26 cellular contexts compared by ENCODE assay signal in the genomic region with DNA sequence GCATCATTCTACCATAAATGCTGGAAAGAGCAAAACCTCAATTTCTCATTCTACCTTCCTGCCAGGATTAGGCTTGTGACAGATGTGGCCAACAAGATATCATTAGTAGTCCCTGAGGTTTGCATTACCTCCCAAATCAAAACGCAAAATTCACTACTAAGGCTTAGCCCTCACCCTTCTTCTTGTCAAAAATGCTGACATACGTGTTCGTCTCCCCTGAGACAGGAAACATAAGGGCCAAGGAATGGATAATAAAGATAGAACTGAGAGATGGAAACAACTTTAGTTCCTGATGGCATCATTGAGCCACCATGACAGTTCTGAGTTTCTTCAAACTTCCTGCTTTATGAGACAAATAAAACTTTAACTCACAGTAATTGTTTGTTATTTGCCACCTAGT.
DNase-seq lines count a peak whose midpoint lies in the region; ATAC-seq, FAIRE-seq and TF ChIP-seq lines count a peak whose summit lies in the region.
"Had no signal": no experiment of that assay in that cellular context is flagged by ENCODE, and none has a peak within 500 bp of the region (broad histone marks: within the 10 kb centered on the region; RNA-seq: fewer than 3 reads in every experiment).

No MANE protein-coding gene starts in this region.

- POLR2A ChIA-PET in HepG2 (lab: Yijun Ruan, JAX) = no interaction called here

- no peaks in the 10 kb centered on the region for H3K27me3 ChIP-seq in HepG2 (ENCODE audit: control insufficient read depth in 1 of 2, insufficient read depth in 2 of 2, low read length in 2 of 2)
- no peaks in the 10 kb centered on the region for H3K27me3 ChIP-seq in right lobe of liver
- H3K27me3 ChIP-seq: BE2C; BLaER1; BLaER1 treated with 17β-estradiol and CSF1 and Interleukin-3, amounts not matched to agents 10 nM and 100 nM had no signal

- ATAC-seq in HepG2 (no peak), right lobe of liver (no peak)
- ATAC-seq: A549; CD8-positive, alpha-beta T cell had no signal

- TF ChIP-seq RAD21 in HepG2 (CRISPR knock-in tag; IDR thresholded peaks at IDR 0.05) = no peak

- H3K4me2 ChIP-seq in HepG2 (ENCODE audit: low read depth, low read length) = no peak overlapping the region
- H3K4me2 ChIP-seq: A549; BLaER1; BLaER1 treated with 17β-estradiol and CSF1 and Interleukin-3, amounts not matched to agents 10 nM and 100 nM had no signal

- CTCF ChIA-PET in HepG2 (lab: Yijun Ruan, JAX; ENCODE audit: low intra/inter-chr PET ratio, low total read pairs) = no interaction called here

- H3K27ac ChIP-seq in HepG2 (ENCODE audit: extremely low read length, insufficient read depth, low read length) (no peak overlapping the region), right lobe of liver (no peak overlapping the region)
- H3K27ac ChIP-seq: 22Rv1; A549; BLaER1; BLaER1 treated with 17β-estradiol and CSF1 and Interleukin-3, amounts not matched to agents 10 nM and 100 nM; C4-2B had no signal

- in situ Hi-C loops in HepG2 (cut with HindIII; ENCODE audit: extremely low pct_ligation_motif_present, low pct_unique_long_range_greater_than_20kb) = no loop called here

- no peaks in the 10 kb centered on the region for H3K36me3 ChIP-seq in HepG2 (replicated peaks in 1 of 2; ENCODE audit: control insufficient read depth in 1 of 2, insufficient read depth in 2 of 2, low read length in 2 of 2)
- no peaks in the 10 kb centered on the region for H3K36me3 ChIP-seq in right lobe of liver
- H3K36me3 ChIP-seq: BE2C; BLaER1; BLaER1 treated with 17β-estradiol and CSF1 and Interleukin-3, amounts not matched to agents 10 nM and 100 nM had no signal

- no peaks in the 10 kb centered on the region for H3K79me2 ChIP-seq in HepG2 (ENCODE audit: insufficient read depth, low read length)

- H2AFZ ChIP-seq in HepG2 (ENCODE audit: low read length) = no peak overlapping the region

- no peak for TF ChIP-seq CTCF in HepG2 (CRISPR knock-in tag; IDR thresholded peaks at IDR 0.05)
- TF ChIP-seq CTCF in right lobe of liver (IDR thresholded peaks at IDR 0.05) = no peak

- H3K4me3 ChIP-seq in HepG2 (replicated peaks in 1 of 3; ENCODE audit: insufficient read depth in 1 of 3, low read depth in 2 of 3, low read length in 3 of 3) (no peak overlapping the region), right lobe of liver (no peak overlapping the region)
- H3K4me3 ChIP-seq: A549; BLaER1; BLaER1 treated with 17β-estradiol and CSF1 and Interleukin-3, amounts not matched to agents 10 nM and 100 nM had no signal

- BruUV-seq in HepG2 (replicated peaks; lab: Mats Ljungman, UMichigan) = no TSS peak

- no peak for TF ChIP-seq EP300 in HepG2 (IDR thresholded peaks at IDR 0.05; ENCODE audit: low read depth in 2 of 2, low read length in 2 of 2)
- no peak for TF ChIP-seq EP300 in HepG2 (CRISPR knock-in tag; IDR thresholded peaks at IDR 0.05; ENCODE audit: borderline replicate concordance)

- peaks cover 88% of the 10 kb centered on the region for H3K9me3 ChIP-seq in HepG2 (ENCODE audit: low read length)
- no peaks in the 10 kb centered on the region for H3K9me3 ChIP-seq in right lobe of liver
- H3K9me3 ChIP-seq: A549; BE2C; BLaER1; BLaER1 treated with 17β-estradiol and CSF1 and Interleukin-3, amounts not matched to agents 10 nM and 100 nM; Caco-2 had no signal

- H3K9ac ChIP-seq in HepG2 (ENCODE audit: insufficient read depth, low read depth, low read length) = no peak overlapping the region
- H3K9ac ChIP-seq: BLaER1; BLaER1 treated with 17β-estradiol and CSF1 and Interleukin-3, amounts not matched to agents 10 nM and 100 nM had no signal

- no peak for FAIRE-seq in HepG2 (lab: Jason Lieb, UNC)
- FAIRE-seq: A549, D721Med had no signal

- H3K4me1 ChIP-seq in HepG2 (ENCODE audit: insufficient read depth, low read length) (no peaks in the 10 kb centered on the region), right lobe of liver (no peaks in the 10 kb centered on the region)
- H3K4me1 ChIP-seq: A549; BE2C; BLaER1; BLaER1 treated with 17β-estradiol and CSF1 and Interleukin-3, amounts not matched to agents 10 nM and 100 nM; Caco-2 had no signal

- H4K20me1 ChIP-seq in HepG2 (ENCODE audit: insufficient read depth, low read length) = no peaks in the 10 kb centered on the region
- H4K20me1 ChIP-seq: BLaER1; BLaER1 treated with 17β-estradiol and CSF1 and Interleukin-3, amounts not matched to agents 10 nM and 100 nM had no signal

- no peak for TF ChIP-seq POLR2A in HepG2 (IDR thresholded peaks at IDR 0.05; ENCODE audit: insufficient read depth in 1 of 2, low read depth in 2 of 2, low read length in 2 of 2)
- no peak for TF ChIP-seq POLR2A in right lobe of liver (IDR thresholded peaks at IDR 0.05)

- intact Hi-C loops in HepG2 (cut with micrococcal nuclease; ENCODE audit: unreplicated experiment) (no loop called here), right lobe of liver (cut with DNase I) (no loop called here)

- 6% methylated on average over 3 of the region's 3 CpGs for WGBS in HepG2 (ENCODE audit: low lambda C conversion rate)
- 54% methylated on average over 3 of the region's 3 CpGs for WGBS in right lobe of liver (ENCODE audit: insufficient coverage, low coverage, low lambda C conversion rate, missing lambda C conversion rate)

- DNase-seq in HepG2 (ENCODE audit: low spot score) = no peak
- DNase-seq in right lobe of liver = no peak
- DNase-seq: 8988T; ACHN; AML-193; BE2C; C1 segment of cervical spinal cord; Caco-2; Calu3; CD4-positive, alpha-beta memory T cell; CD4-positive, alpha-beta T cell; CD4-positive, CD25-positive, alpha-beta regulatory T cell; CD8-positive, alpha-beta memory T cell; CD8-positive, alpha-beta T cell; COR-L47; DMS 273 treated with DMSO at 0.1 percent for 48 hours; DMS153; DMS53; DND-41; EL had no signal

TF ChIP-seq in HepG2, 621 proteins besides CTCF, POLR2A, EP300 and RAD21:
- TF ChIP-seq ZNF263 (CRISPR knock-in tag; IDR thresholded peaks at IDR 0.05) (no peak), SP5 (CRISPR knock-in tag; IDR thresholded peaks at IDR 0.05; ENCODE audit: borderline replicate concordance, low read depth) (no peak), MAZ (IDR thresholded peaks at IDR 0.05; ENCODE audit: borderline replicate concordance, low read depth, low read length) (no peak), MAZ (CRISPR knock-in tag; IDR thresholded peaks at IDR 0.05; ENCODE audit: low read depth) (no peak), MAFK (conservative IDR thresholded peaks at IDR 0.05 in 1 of 2, IDR thresholded peaks at IDR 0.05 in 1 of 2; ENCODE audit: low read length in 2 of 2) (peak; percentile 69 to 79), ZNF234 (CRISPR knock-in tag; conservative IDR thresholded peaks at IDR 0.05) (no peak), MAFF (IDR thresholded peaks at IDR 0.05; ENCODE audit: low read depth, low read length) (peak; percentile 57), NPAS2 (CRISPR knock-in tag; IDR thresholded peaks at IDR 0.05; ENCODE audit: borderline replicate concordance) (no peak), HDAC2 (CRISPR knock-in tag; IDR thresholded peaks at IDR 0.05) (no peak), PLRG1 (conservative IDR thresholded peaks at IDR 0.05) (no peak)
- TF ChIP-seq, protein P1, sequence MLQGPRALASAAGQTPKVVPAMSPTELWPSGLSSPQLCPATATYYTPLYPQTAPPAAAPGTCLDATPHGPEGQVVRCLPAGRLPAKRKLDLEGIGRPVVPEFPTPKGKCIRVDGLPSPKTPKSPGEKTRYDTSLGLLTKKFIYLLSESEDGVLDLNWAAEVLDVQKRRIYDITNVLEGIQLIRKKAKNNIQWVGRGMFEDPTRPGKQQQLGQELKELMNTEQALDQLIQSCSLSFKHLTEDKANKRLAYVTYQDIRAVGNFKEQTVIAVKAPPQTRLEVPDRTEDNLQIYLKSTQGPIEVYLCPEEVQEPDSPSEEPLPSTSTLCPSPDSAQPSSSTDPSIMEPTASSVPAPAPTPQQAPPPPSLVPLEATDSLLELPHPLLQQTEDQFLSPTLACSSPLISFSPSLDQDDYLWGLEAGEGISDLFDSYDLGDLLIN (CRISPR knock-in tag; IDR thresholded peaks at IDR 0.05; ENCODE audit: borderline replicate concordance) = no peak
- TF ChIP-seq, protein P2, sequence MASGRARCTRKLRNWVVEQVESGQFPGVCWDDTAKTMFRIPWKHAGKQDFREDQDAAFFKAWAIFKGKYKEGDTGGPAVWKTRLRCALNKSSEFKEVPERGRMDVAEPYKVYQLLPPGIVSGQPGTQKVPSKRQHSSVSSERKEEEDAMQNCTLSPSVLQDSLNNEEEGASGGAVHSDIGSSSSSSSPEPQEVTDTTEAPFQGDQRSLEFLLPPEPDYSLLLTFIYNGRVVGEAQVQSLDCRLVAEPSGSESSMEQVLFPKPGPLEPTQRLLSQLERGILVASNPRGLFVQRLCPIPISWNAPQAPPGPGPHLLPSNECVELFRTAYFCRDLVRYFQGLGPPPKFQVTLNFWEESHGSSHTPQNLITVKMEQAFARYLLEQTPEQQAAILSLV (CRISPR knock-in tag; IDR thresholded peaks at IDR 0.05; ENCODE audit: borderline replicate concordance) = no peak
- TF ChIP-seq, protein P3, sequence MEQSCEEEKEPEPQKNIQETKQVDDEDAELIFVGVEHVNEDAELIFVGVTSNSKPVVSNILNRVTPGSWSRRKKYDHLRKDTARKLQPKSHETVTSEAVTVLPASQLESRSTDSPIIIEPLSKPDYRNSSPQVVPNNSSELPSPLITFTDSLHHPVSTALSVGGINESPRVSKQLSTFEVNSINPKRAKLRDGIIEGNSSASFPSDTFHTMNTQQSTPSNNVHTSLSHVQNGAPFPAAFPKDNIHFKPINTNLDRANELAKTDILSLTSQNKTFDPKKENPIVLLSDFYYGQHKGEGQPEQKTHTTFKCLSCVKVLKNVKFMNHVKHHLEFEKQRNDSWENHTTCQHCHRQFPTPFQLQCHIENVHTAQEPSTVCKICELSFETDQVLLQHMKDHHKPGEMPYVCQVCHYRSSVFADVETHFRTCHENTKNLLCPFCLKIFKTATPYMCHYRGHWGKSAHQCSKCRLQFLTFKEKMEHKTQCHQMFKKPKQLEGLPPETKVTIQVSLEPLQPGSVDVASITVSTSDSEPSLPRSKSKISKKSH (CRISPR knock-in tag; IDR thresholded peaks at IDR 0.05; ENCODE audit: borderline replicate concordance) = no peak
TF ChIP-seq in HepG2: peak in this region for 2.
